8 cellular contexts compared by ENCODE assay signal in genomic region chr15:75452968-75453702, GRCh38. TPM values are rescaled to one million over a fixed set of nuclear protein-coding genes. Genes with fewer than 3 reads are reported as not detected.
DNase-seq lines count a peak whose midpoint lies in the region; ATAC-seq and TF ChIP-seq lines count a peak whose summit lies in the region.

No MANE protein-coding gene starts in this region.

- TF ChIP-seq POLR2A in HCT116 (IDR thresholded peaks at IDR 0.05; ENCODE audit: borderline replicate concordance, extremely low read depth, insufficient read depth, insufficient read length) (no peak), transverse colon (IDR thresholded peaks at IDR 0.05) (no peak)

- TF ChIP-seq CTCF in AG04449 (IDR thresholded peaks at IDR 0.05; ENCODE audit: insufficient read depth, low read length, missing control alignments) = peak; percentile 5
- peak in 2 of 3 experiments; percentile 12 to 49; a peak in 2 of 6 replicates for TF ChIP-seq CTCF in HCT116 (IDR thresholded peaks at IDR 0.05 in 2 of 3, conservative IDR thresholded peaks at IDR 0.05 in 1 of 3; ENCODE audit: borderline replicate concordance in 1 of 3, insufficient read depth in 1 of 3, low read depth in 2 of 3, low read length in 2 of 3)
- TF ChIP-seq CTCF in PC-3 (conservative IDR thresholded peaks at IDR 0.05; ENCODE audit: low read depth, low read length) = peak; percentile 30; the same call in 1 of the 2 replicates
- peak; percentile 34 for TF ChIP-seq CTCF in foreskin keratinocyte (conservative IDR thresholded peaks at IDR 0.05)
- TF ChIP-seq CTCF in transverse colon (IDR thresholded peaks at IDR 0.05) = peak in 1 of 5 experiments; percentile 6

- peak overlapping the region; percentile 91 for H4K91ac ChIP-seq in trophoblast cell (ENCODE audit: low read depth, low read length)

- BruUV-seq in HCT116 (replicated peaks; lab: Mats Ljungman, UMichigan) (TSS peak; percentile 61), PC-3 (replicated peaks; lab: Mats Ljungman, UMichigan) (TSS peak; percentile 47)

- no peaks in the 10 kb centered on the region for H3K36me3 ChIP-seq in HCT116 (ENCODE audit: control insufficient read depth in 1 of 2, insufficient read depth in 2 of 2, low read length in 2 of 2)
- no peaks in the 10 kb centered on the region for H3K36me3 ChIP-seq in PC-3 (ENCODE audit: low read depth, low read length)
- H3K36me3 ChIP-seq in trophoblast cell (ENCODE audit: control insufficient read depth in 1 of 2, insufficient read depth in 2 of 2, low read length in 2 of 2) = no peaks in the 10 kb centered on the region
- no peaks in the 10 kb centered on the region for H3K36me3 ChIP-seq in transverse colon

- TF ChIP-seq RAD21 in HCT116 (IDR thresholded peaks at IDR 0.05; ENCODE audit: low read depth) = no peak

- intact Hi-C loops in HCT116 (cut with micrococcal nuclease) (loop anchor here (2.0 to 5.0 kb wide), 2 partner anchors 124 to 172 kb away; partner anchors contain the start of genes PTPN9 and SNUPN), PC-3 (cut with micrococcal nuclease) (loop anchor here (5.0 kb wide), 1 partner anchor 194 kb away; the partner anchor contains the start of gene SNX33), transverse colon (cut with DNase I; ENCODE audit: low total_unique reads) (no loop called here)

- TF ChIP-seq EP300 in transverse colon (IDR thresholded peaks at IDR 0.05; ENCODE audit: low read depth) = no peak

- H2AK5ac ChIP-seq in trophoblast cell (ENCODE audit: low read length) = peak overlapping the region; percentile 80

- H3K23ac ChIP-seq in trophoblast cell (ENCODE audit: low read length) = no peak overlapping the region

- H3K27ac ChIP-seq in HCT116 (ENCODE audit: low read depth, low read length) (peak overlapping the region; percentile 89), PC-3 (ENCODE audit: low read length) (peak overlapping the region; percentile 74), foreskin keratinocyte (peak overlapping the region; percentile 66), trophoblast cell (ENCODE audit: low read depth, low read length) (peak overlapping the region; percentile 78), transverse colon (peak overlapping the region; percentile 97 to 99 (median 98))

- ATAC-seq in HCT116 (no peak), PC-3 (no peak), foreskin keratinocyte (no peak)

- peak overlapping the region; percentile 89 for H3K4ac ChIP-seq in trophoblast cell (ENCODE audit: low read depth, low read length)

- H3K18ac ChIP-seq in trophoblast cell (ENCODE audit: low read length) = peak overlapping the region; percentile 15

- H3K27me3 ChIP-seq in HCT116 (ENCODE audit: insufficient read depth, low read length) = no peaks in the 10 kb centered on the region
- no peaks in the 10 kb centered on the region for H3K27me3 ChIP-seq in PC-3 (ENCODE audit: low read length)
- no peaks in the 10 kb centered on the region for H3K27me3 ChIP-seq in foreskin keratinocyte
- no peaks in the 10 kb centered on the region for H3K27me3 ChIP-seq in trophoblast cell (ENCODE audit: insufficient read depth, low read length)
- no peaks in the 10 kb centered on the region for H3K27me3 ChIP-seq in transverse colon

- H2BK5ac ChIP-seq in trophoblast cell (ENCODE audit: low read depth, low read length, poor library complexity) = peak overlapping the region; percentile 60

- peak overlapping the region; percentile 15 for H2BK120ac ChIP-seq in trophoblast cell (ENCODE audit: insufficient read depth, low read length, poor library complexity)

- in situ Hi-C loops in transverse colon (cut with MboI; ENCODE audit: low pct_ligation_motif_present in 1 of 4, low pct_unique_long_range_greater_than_20kb in 1 of 4, low sequenced_read_pairs in 3 of 4) = loop anchor here in 1 of 4 donors (10.0 kb wide), 1 partner anchor 88 kb away; the partner anchor contains the start of gene MAN2C1

- peak overlapping the region; percentile 95 for H3K4me2 ChIP-seq in HCT116 (ENCODE audit: low read length)
- peak overlapping the region; percentile 95 for H3K4me2 ChIP-seq in PC-3 (ENCODE audit: low read length)
- H3K4me2 ChIP-seq in trophoblast cell (ENCODE audit: low read length) = peak overlapping the region; percentile 76

- WGBS in trophoblast cell (ENCODE audit: extremely low coverage, insufficient coverage, insufficient read length) = no CpG with 5 or more reads among the region's 35 CpGs
- WGBS in transverse colon (ENCODE audit: low coverage in 1 of 2), 2 donors = 0 to 2% methylated on average over 6 to 17 of the region's 35 CpGs

- H4K20me1 ChIP-seq in HCT116 (ENCODE audit: insufficient read depth) (peaks cover 10% of the 10 kb centered on the region; the same call in 1 of the 2 replicates), PC-3 (ENCODE audit: low read length) (peaks cover 14% of the 10 kb centered on the region)

- no peaks in the 10 kb centered on the region for H3F3A ChIP-seq in PC-3 (ENCODE audit: low read length, unreplicated experiment)

- H3K9me2 ChIP-seq in HCT116 (ENCODE audit: insufficient read depth) (no peaks in the 10 kb centered on the region), PC-3 (replicated peaks; ENCODE audit: low read length) (no peaks in the 10 kb centered on the region)

- peak overlapping the region; percentile 74 for H3K4me3 ChIP-seq in AG04449 (ENCODE audit: low read depth, low read length)
- H3K4me3 ChIP-seq in HCT116 (replicated peaks in 1 of 2; ENCODE audit: low read depth in 1 of 2, low read length in 2 of 2) = peak overlapping the region; percentile 79 to 86
- H3K4me3 ChIP-seq in PC-3 (ENCODE audit: low read length) = peak overlapping the region; percentile 73
- peak overlapping the region; percentile 72 for H3K4me3 ChIP-seq in trophoblast cell (ENCODE audit: low read depth, low read length)
- peak overlapping the region; percentile 39 to 86 (median 58) for H3K4me3 ChIP-seq in transverse colon

- peaks cover 28% of the 10 kb centered on the region for H3K79me1 ChIP-seq in trophoblast cell (ENCODE audit: low read length)

- peaks cover 47% of the 10 kb centered on the region for H3K79me2 ChIP-seq in HCT116 (ENCODE audit: insufficient read depth, low read length)
- peaks cover 42% of the 10 kb centered on the region for H3K79me2 ChIP-seq in PC-3 (ENCODE audit: low read length)
- H3K79me2 ChIP-seq in trophoblast cell (ENCODE audit: control insufficient read depth, insufficient read depth, low read length, poor library complexity) = peaks cover 23% of the 10 kb centered on the region

- no peaks in the 10 kb centered on the region for H3K9me3 ChIP-seq in HCT116 (ENCODE audit: control insufficient read depth in 1 of 2, insufficient read depth in 1 of 2, low read depth in 1 of 2, low read length in 2 of 2)
- H3K9me3 ChIP-seq in PC-3 (ENCODE audit: low read length) = no peaks in the 10 kb centered on the region
- H3K9me3 ChIP-seq in trophoblast cell (ENCODE audit: insufficient read depth, low read depth, low read length) = no peaks in the 10 kb centered on the region
- H3K9me3 ChIP-seq in transverse colon = no peaks in the 10 kb centered on the region

- H4K12ac ChIP-seq in trophoblast cell (ENCODE audit: low read depth, low read length) = peak overlapping the region; percentile 83

- H3K9ac ChIP-seq in HCT116 (ENCODE audit: low read length) (peak overlapping the region; percentile 95), PC-3 (ENCODE audit: low read length) (peak overlapping the region; percentile 83), trophoblast cell (ENCODE audit: low read length) (peak overlapping the region; percentile 82)

- H3K14ac ChIP-seq in trophoblast cell (ENCODE audit: low read length) = peak overlapping the region; percentile 85

- peak overlapping the region; percentile 55 for H4K8ac ChIP-seq in trophoblast cell (ENCODE audit: low read depth, low read length)

- POLR2A ChIA-PET in AG04449 (lab: Yijun Ruan, JAX) = interaction anchor here (1.0 to 1.7 kb wide), 3 partner anchors 85 to 185 kb away, joined by 3 to 12 read pairs (median 4); partner anchors contain the start of gene MAN2C1
- POLR2A ChIA-PET in HCT116 (lab: Charles Lee) = interaction anchor here (0.9 to 4.0 kb wide), 12 partner anchors 8 to 496 kb away, joined by 3 to 39 read pairs (median 5); partner anchors contain the start of genes IMP3, MAN2C1, RPP25 and SNUPN
- POLR2A ChIA-PET in PC-3 (lab: Charles Lee; ENCODE audit: unreplicated experiment) = interaction anchor here (0.6 to 0.9 kb wide), 3 partner anchors 16 to 279 kb away, joined by 3 to 4 read pairs (median 3); no protein-coding TSS in a partner anchor

- CTCF ChIA-PET in AG04449 (lab: Yijun Ruan, JAX) (interaction anchor here (0.9 to 1.5 kb wide), 4 partner anchors 85 to 228 kb away, joined by 3 to 7 read pairs (median 4); partner anchors contain the start of genes IMP3 and MAN2C1), HCT116 (lab: Charles Lee) (interaction anchor here (0.8 to 5.4 kb wide), 4 partner anchors 85 to 198 kb away, joined by 3 to 34 read pairs (median 4); partner anchors contain the start of genes MAN2C1, SNUPN and SNX33), PC-3 (lab: Charles Lee) (interaction anchor here (0.7 to 1.3 kb wide), 2 partner anchors 85 to 778 kb away, joined by 4 to 7 read pairs; no protein-coding TSS in a partner anchor)

- DNase-seq in AG04449 (ENCODE audit: low read depth, low spot score) (no peak), HCT116 (ENCODE audit: low read depth, low spot score) (peak; percentile 21), PC-3 (peak; percentile 30), foreskin keratinocyte (no peak), trophoblast cell (peak; percentile 32 to 59), transverse colon (peak; percentile 54), SKM-1 treated with dmso at 0.1 percent for 144 hours (lab: John Stamatoyannopoulos, UW; ENCODE audit: unreplicated experiment) (no peak)
- DNase-seq in activated T-helper 9 cell treated with anti-CD3 and anti-CD28 coated beads, Interleukin-2, amount 50 U/mL, for 16 hours (ENCODE audit: low read depth) = peak; percentile 62

- RAD21 ChIA-PET in HCT116 (lab: Charles Lee; ENCODE audit: low non-redundant PET in 1 of 2, low total read pairs in 2 of 2, uncharacterized antibody in 2 of 2, unreplicated experiment in 2 of 2) = interaction anchor here in 1 of 2 experiments (1.0 to 1.5 kb wide), 2 partner anchors 85 kb away, joined by 4 to 5 read pairs; partner anchors contain the start of gene MAN2C1

- peak overlapping the region; percentile 62 for H2BK12ac ChIP-seq in trophoblast cell (ENCODE audit: low read length)

- peaks cover 6 to 40% of the 10 kb centered on the region in 2 experiments for H3K4me1 ChIP-seq in HCT116 (ENCODE audit: control insufficient read depth in 1 of 2, insufficient read depth in 2 of 2, low read length in 2 of 2)
- peaks cover 30% of the 10 kb centered on the region for H3K4me1 ChIP-seq in PC-3 (ENCODE audit: insufficient read depth, low read length)
- peaks cover 7% of the 10 kb centered on the region for H3K4me1 ChIP-seq in foreskin keratinocyte
- H3K4me1 ChIP-seq in trophoblast cell (ENCODE audit: control insufficient read depth in 1 of 2, insufficient read depth in 2 of 2, low read length in 2 of 2) = peaks cover 4 to 8% of the 10 kb centered on the region in 2 experiments
- H3K4me1 ChIP-seq in transverse colon = peaks cover 12 to 30% (median 27%) of the 10 kb centered on the region in 4 donors

- H2AFZ ChIP-seq in HCT116 (ENCODE audit: low read depth, low read length, poor library complexity, severe bottlenecking) = no peak overlapping the region
- H2AFZ ChIP-seq in PC-3 (ENCODE audit: low read length) = peak overlapping the region; percentile 83
- no peak overlapping the region for H2AFZ ChIP-seq in trophoblast cell (ENCODE audit: insufficient read depth, low read length, poor library complexity)

RNA-seq across cellular contexts. Expression of gene SIN3A, which starts 1.6 kb away (rescaled TPM):
- total RNA-seq in HCT116 (2021; ENCODE audit: unreplicated experiment) = 70.1 TPM
- polyA plus RNA-seq in HCT116 (2012) = 38.4 and 38.5 TPM in 2 replicates
- 24.9 and 27.8 TPM in 2 replicates for total RNA-seq in PC-3 (2014; rRNA removed)
- 30.2 and 31.6 TPM in 2 replicates for total RNA-seq in foreskin keratinocyte
- polyA plus RNA-seq in foreskin keratinocyte = 6.6 and 9.0 TPM in 2 replicates
- polyA plus RNA-seq in trophoblast cell (2013) = 27.7 and 28.8 TPM in 2 replicates
- 10 to 100 TPM; 39.3 to 88.0 (median 72.6) TPM for total RNA-seq in transverse colon

Comparison
In these comparisons a context has a peak if more than half of its experiments do, and no peak if none do; other contexts are left out.
1. DNase-seq: peak in HCT116 (single experiment), PC-3 (single experiment), activated T-helper 9 cell treated with anti-CD3 and anti-CD28 coated beads, Interleukin-2, amount 50 U/mL, for 16 hours (single experiment), trophoblast cell (2 of 2) and transverse colon (single experiment); none in AG04449 (single experiment), foreskin keratinocyte (0 of 2) and SKM-1 treated with dmso at 0.1 percent for 144 hours (single experiment).
2. Peak in every context shown above with its lines, with median percentiles within 50 percentile points of each other: H3K4me3 ChIP-seq, H3K27ac ChIP-seq, H3K4me2 ChIP-seq and H3K9ac ChIP-seq.